ENCODE assay signal across 1 cellular context in genomic region chrX:153775631-153776595, GRCh38.
TF ChIP-seq lines count a peak whose summit lies in the region.

No MANE protein-coding gene starts in this region.

TF ChIP-seq in IMR-90, 13 proteins besides CTCF, POLR2A, EP300 and RAD21 (continued from another document):
- TF ChIP-seq NFE2L2 (IDR thresholded peaks at IDR 0.05; ENCODE audit: low read depth, low read length) (no peak), RFX5 (IDR thresholded peaks at IDR 0.05; ENCODE audit: low read depth, low read length) (no peak), CEBPB (IDR thresholded peaks at IDR 0.05; ENCODE audit: low read depth, low read length) (no peak), SMC3 (IDR thresholded peaks at IDR 0.05; ENCODE audit: low read depth, low read length) (no peak), ELK1 (IDR thresholded peaks at IDR 0.05; ENCODE audit: borderline replicate concordance, low read depth, low read length) (no peak), FOS (IDR thresholded peaks at IDR 0.05; ENCODE audit: low read depth, low read length) (no peak), MAZ (IDR thresholded peaks at IDR 0.05; ENCODE audit: borderline replicate concordance, low read depth, low read length) (no peak), MAFK (IDR thresholded peaks at IDR 0.05; ENCODE audit: low read depth, low read length) (no peak)
